Comparison of ENCODE assay signal across 1 cellular context in genomic region chr6:143516700-143517446, GRCh38.
TF ChIP-seq lines count a peak whose summit lies in the region.

No MANE protein-coding gene starts in this region.

TF ChIP-seq in K562, 482 proteins besides CTCF, POLR2A, EP300 and RAD21 (continued from another document and continues in another):
- TF ChIP-seq VEZF1 (CRISPR knock-in tag; IDR thresholded peaks at IDR 0.05) = no peak
- TF ChIP-seq NONO (IDR thresholded peaks at IDR 0.05; ENCODE audit: low read depth in 2 of 2, low read length in 1 of 2) = no peak
- no peak for TF ChIP-seq ARID3B (CRISPR knock-in tag; IDR thresholded peaks at IDR 0.05; ENCODE audit: borderline replicate concordance)
- no peak for TF ChIP-seq SIN3B (IDR thresholded peaks at IDR 0.05; ENCODE audit: low read depth)
- TF ChIP-seq TEAD4 (IDR thresholded peaks at IDR 0.05; ENCODE audit: low read length) = no peak
- no peak for TF ChIP-seq TEAD4 (CRISPR knock-in tag; IDR thresholded peaks at IDR 0.05; ENCODE audit: borderline replicate concordance)
- no peak for TF ChIP-seq THRA (IDR thresholded peaks at IDR 0.05)
- no peak for TF ChIP-seq HMBOX1 (IDR thresholded peaks at IDR 0.05)
- no peak for TF ChIP-seq ZNF282 (CRISPR knock-in tag; IDR thresholded peaks at IDR 0.05)
- TF ChIP-seq CLOCK (CRISPR knock-in tag; IDR thresholded peaks at IDR 0.05; ENCODE audit: borderline replicate concordance) = no peak
- no peak for TF ChIP-seq RCOR1 (IDR thresholded peaks at IDR 0.05; ENCODE audit: borderline replicate concordance in 1 of 2, low read depth in 2 of 2, low read length in 2 of 2)
- no peak for TF ChIP-seq TARDBP (IDR thresholded peaks at IDR 0.05)
- no peak for TF ChIP-seq GTF2A2 (tag; IDR thresholded peaks at IDR 0.05)
- no peak for TF ChIP-seq ZNF668 (CRISPR knock-in tag; IDR thresholded peaks at IDR 0.05)
- TF ChIP-seq MAZ (CRISPR knock-in tag; conservative IDR thresholded peaks at IDR 0.05 in 1 of 2, IDR thresholded peaks at IDR 0.05 in 1 of 2) = no peak
- TF ChIP-seq MLX (CRISPR knock-in tag; conservative IDR thresholded peaks at IDR 0.05) = no peak
- TF ChIP-seq PTRF (tag; IDR thresholded peaks at IDR 0.05) = no peak
- TF ChIP-seq MAX (CRISPR knock-in tag; IDR thresholded peaks at IDR 0.05) = no peak
- TF ChIP-seq TAF1 (IDR thresholded peaks at IDR 0.05; ENCODE audit: control insufficient read depth, extremely low read depth, insufficient read depth, low read length, severe bottlenecking) = no peak
- TF ChIP-seq ZNF408 (CRISPR knock-in tag; IDR thresholded peaks at IDR 0.05; ENCODE audit: low read depth) = no peak
- no peak for TF ChIP-seq ZNF518B (CRISPR knock-in tag; IDR thresholded peaks at IDR 0.05)
- TF ChIP-seq RFX1 (IDR thresholded peaks at IDR 0.05) = no peak
- TF ChIP-seq ELF1 (tag; IDR thresholded peaks at IDR 0.05) = no peak
- no peak for TF ChIP-seq ILK (tag; IDR thresholded peaks at IDR 0.05; ENCODE audit: borderline replicate concordance, low read depth)
- no peak for TF ChIP-seq ATF1 (CRISPR knock-in tag; IDR thresholded peaks at IDR 0.05)
- TF ChIP-seq ATF1 (tag; IDR thresholded peaks at IDR 0.05) = no peak
- no peak for TF ChIP-seq SP1 (CRISPR knock-in tag; IDR thresholded peaks at IDR 0.05)
- TF ChIP-seq UBTF (IDR thresholded peaks at IDR 0.05; ENCODE audit: borderline replicate concordance in 1 of 2, low read depth in 2 of 2, low read length in 2 of 2) = no peak
- no peak for TF ChIP-seq RBFOX2 (IDR thresholded peaks at IDR 0.05; ENCODE audit: low read depth, low read length)
- no peak for TF ChIP-seq ZBTB17 (CRISPR knock-in tag; IDR thresholded peaks at IDR 0.05)
- TF ChIP-seq RHOXF2B (CRISPR knock-in tag; conservative IDR thresholded peaks at IDR 0.05) = no peak
- peak; percentile 84; the same call in 1 of the 2 replicates for TF ChIP-seq MTA1 (IDR thresholded peaks at IDR 0.05; ENCODE audit: borderline replicate concordance)
- TF ChIP-seq LEF1 (IDR thresholded peaks at IDR 0.05) = peak; percentile 22; the same call in 1 of the 2 replicates
- no peak for TF ChIP-seq PATZ1 (CRISPR knock-in tag; IDR thresholded peaks at IDR 0.05; ENCODE audit: borderline replicate concordance)
- TF ChIP-seq RBM25 (IDR thresholded peaks at IDR 0.05; ENCODE audit: low read depth, low read length, severe bottlenecking) = no peak
- TF ChIP-seq REST (CRISPR knock-in tag; IDR thresholded peaks at IDR 0.05; ENCODE audit: low read depth) = no peak
- no peak for TF ChIP-seq ZFPM2 (CRISPR knock-in tag; IDR thresholded peaks at IDR 0.05)
- TF ChIP-seq ZNF75A (CRISPR knock-in tag; IDR thresholded peaks at IDR 0.05) = no peak
